In genomic region chr10:49135575-49136313, GRCh38 we compare ENCODE assay signal across 8 cellular contexts. TPM values are rescaled to one million over a fixed set of nuclear protein-coding genes. Genes with fewer than 3 reads are reported as not detected.
DNase-seq lines count a peak whose midpoint lies in the region; ATAC-seq and FAIRE-seq lines count a peak whose summit lies in the region.
"Had no signal": no experiment of that assay in that cellular context is flagged by ENCODE, and none has a peak within 500 bp of the region (broad histone marks: within the 10 kb centered on the region; RNA-seq: fewer than 3 reads in every experiment).

No MANE protein-coding gene starts in this region.

- peak overlapping the region in 1 of 10 donors; percentile 66 for H3K4me3 Mint-ChIP-seq in naive thymus-derived CD8-positive, alpha-beta T cell

- peaks cover 0 to 6% (median 0%) of the 10 kb centered on the region in 9 donors for H3K9me3 Mint-ChIP-seq in naive thymus-derived CD8-positive, alpha-beta T cell

- H3K4me1 Mint-ChIP-seq in naive thymus-derived CD8-positive, alpha-beta T cell = peaks cover 0 to 22% (median 0%) of the 10 kb centered on the region in 4 donors

- H3K36me3 Mint-ChIP-seq in naive thymus-derived CD8-positive, alpha-beta T cell = no peaks in the 10 kb centered on the region

- peaks cover 2 to 22% (median 12%) of the 10 kb centered on the region in 5 donors for H3K27me3 Mint-ChIP-seq in naive thymus-derived CD8-positive, alpha-beta T cell

- peak overlapping the region in 1 of 10 donors; percentile 76 for H3K27ac Mint-ChIP-seq in naive thymus-derived CD8-positive, alpha-beta T cell

- DNase-seq in sciatic nerve (ENCODE audit: low spot score) = no peak
- no peak for DNase-seq in naive thymus-derived CD8-positive, alpha-beta T cell
- DNase-seq in stimulated activated CD4-positive, alpha-beta T cell treated with anti-CD3 and anti-CD28 coated beads, Interleukin-1b, Interleukin-23, amount 100 ng/mL, for 48 hours = no peak
- DNase-seq: sigmoid colon had no signal

- peak; percentile 73 for ATAC-seq in GM18868 (IDR thresholded peaks at IDR 0.05; ENCODE audit: unreplicated experiment)
- ATAC-seq in HG03175 (IDR thresholded peaks at IDR 0.05; ENCODE audit: unreplicated experiment) = peak; percentile 76
- peak; percentile 67 for ATAC-seq in sciatic nerve
- no peak for ATAC-seq in GM21723 (IDR thresholded peaks at IDR 0.05; ENCODE audit: unreplicated experiment)
- no peak for ATAC-seq in naive thymus-derived CD8-positive, alpha-beta T cell

- intact Hi-C loops in sciatic nerve (cut with DNase I) = no loop called here

- FAIRE-seq in endometrium (lab: Jason Lieb, UNC) = peak; percentile 62

- POLR2A ChIA-PET in naive thymus-derived CD8-positive, alpha-beta T cell (lab: Charles Lee) = no interaction called here

RNA-seq across cellular contexts. Expression of gene FAM170B, which starts 1.9 kb away (rescaled TPM):
- total RNA-seq in sciatic nerve = not detected
- not detected for total RNA-seq in naive thymus-derived CD8-positive, alpha-beta T cell
- polyA plus RNA-seq in naive thymus-derived CD8-positive, alpha-beta T cell = not detected
- total RNA-seq: sigmoid colon had no signal
- polyA plus RNA-seq: sigmoid colon had no signal

RNA-seq across cellular contexts. Expression of gene VSTM4, which starts 20.4 kb away (rescaled TPM):
- total RNA-seq in sciatic nerve = 16.4 TPM
- not detected for total RNA-seq in naive thymus-derived CD8-positive, alpha-beta T cell
- under 1 TPM in 1 of 3 donors, not detected in 2; 0.07 TPM for polyA plus RNA-seq in naive thymus-derived CD8-positive, alpha-beta T cell

RNA-seq across cellular contexts. Expression of gene TMEM273, which starts 52.4 kb away (rescaled TPM):
- total RNA-seq in sciatic nerve = 35.1 TPM
- under 1 TPM in 1 of 2 experiments, not detected in 1; 0.83 TPM for total RNA-seq in naive thymus-derived CD8-positive, alpha-beta T cell
- polyA plus RNA-seq in naive thymus-derived CD8-positive, alpha-beta T cell = 1 to 10 TPM in 1 of 3 donors, under 1 TPM in 1, not detected in 1; 0.23 to 3.5 TPM

Comparison
In these comparisons a context has a peak if more than half of its experiments do, and no peak if none do; other contexts are left out.
1. ATAC-seq: peak in GM18868 (single experiment), HG03175 (single experiment) and sciatic nerve (single experiment); none in GM21723 (single experiment) and naive thymus-derived CD8-positive, alpha-beta T cell (0 of 2).
2. RNA of gene VSTM4, which starts 20.4 kb away (total RNA-seq): 16.4 TPM in sciatic nerve (single experiment); not detected in naive thymus-derived CD8-positive, alpha-beta T cell; every median in the first group is over 10 times any median in the second.
3. RNA of gene TMEM273, which starts 52.4 kb away (total RNA-seq): 35.1 TPM in sciatic nerve (single experiment); 0.83 TPM in naive thymus-derived CD8-positive, alpha-beta T cell; every median in the first group is over 10 times any median in the second.